8 cellular contexts compared by ENCODE assay signal in genomic region chr2:177164584-177165052, GRCh38. TPM values are rescaled to one million over a fixed set of nuclear protein-coding genes. Genes with fewer than 3 reads are reported as not detected.
A peak's percentile ranks its signal among the peaks of the same experiment; 100 is the strongest.
DNase-seq lines count a peak whose midpoint lies in the region; ATAC-seq, FAIRE-seq and TF ChIP-seq lines count a peak whose summit lies in the region.

No MANE protein-coding gene starts in this region.

- TF ChIP-seq EP300 in neural cell (conservative IDR thresholded peaks at IDR 0.05; ENCODE audit: poor library complexity, severe bottlenecking) = peak; percentile 52

- peaks cover 25% of the 10 kb centered on the region for H3K4me1 Mint-ChIP-seq in activated T-helper 1 cell treated with anti-CD3 and anti-CD28 coated beads, Interleukin-12 subunit alpha, Interleukin-12 subunit beta, Interleukin-2, Interleukin-4 antibody, amounts not matched to agents 30 ng/mL and 10 ng/mL and 1 ng/mL, durations not matched to agents 14 hours and 24 hours and 36 hours (ENCODE audit: low read depth)

- H3K9ac ChIP-seq in neural cell (ENCODE audit: low read length) = peak overlapping the region; percentile 28

- H3K9me3 Mint-ChIP-seq in activated T-helper 1 cell treated with anti-CD3 and anti-CD28 coated beads, Interleukin-12 subunit alpha, Interleukin-12 subunit beta, Interleukin-2, Interleukin-4 antibody, amounts not matched to agents 30 ng/mL and 10 ng/mL and 1 ng/mL, durations not matched to agents 14 hours and 24 hours and 36 hours = no peaks in the 10 kb centered on the region

- H3K27me3 ChIP-seq in Peyer's patch (no peaks in the 10 kb centered on the region), neural cell (ENCODE audit: insufficient read depth, low read depth, low read length) (peaks cover 12% of the 10 kb centered on the region)

- peak; percentile 99 for TF ChIP-seq RAD21 in neural cell (conservative IDR thresholded peaks at IDR 0.05)

- H3K4me3 Mint-ChIP-seq in activated T-helper 1 cell treated with anti-CD3 and anti-CD28 coated beads, Interleukin-12 subunit alpha, Interleukin-12 subunit beta, Interleukin-2, Interleukin-4 antibody, amounts not matched to agents 30 ng/mL and 10 ng/mL and 1 ng/mL, durations not matched to agents 14 hours and 24 hours and 36 hours = no peak overlapping the region

- H3K27ac Mint-ChIP-seq in activated T-helper 1 cell treated with anti-CD3 and anti-CD28 coated beads, Interleukin-12 subunit alpha, Interleukin-12 subunit beta, Interleukin-2, Interleukin-4 antibody, amounts not matched to agents 30 ng/mL and 10 ng/mL and 1 ng/mL, durations not matched to agents 14 hours and 24 hours and 36 hours = no peak overlapping the region

- peak; percentile 60 for ATAC-seq in GM21529 (IDR thresholded peaks at IDR 0.05; ENCODE audit: unreplicated experiment)
- peak; percentile 43 for ATAC-seq in stimulated activated naive CD8-positive, alpha-beta T cell treated with anti-CD3 and anti-CD28 coated beads, Interleukin-15, Interleukin-2, amounts not matched to agents 100 U/mL and 50 U/mL, for 24 hours

- no peaks in the 10 kb centered on the region for H3K36me3 Mint-ChIP-seq in activated T-helper 1 cell treated with anti-CD3 and anti-CD28 coated beads, Interleukin-12 subunit alpha, Interleukin-12 subunit beta, Interleukin-2, Interleukin-4 antibody, amounts not matched to agents 30 ng/mL and 10 ng/mL and 1 ng/mL, durations not matched to agents 14 hours and 24 hours and 36 hours (ENCODE audit: low read depth)

- no peaks in the 10 kb centered on the region for H4K20me1 ChIP-seq in neural cell (ENCODE audit: insufficient read depth)

- DNase-seq in D721Med (ENCODE audit: insufficient read length, low spot score) = peak; percentile 32
- peak; percentile 81 to 92 (median 84) for DNase-seq in Peyer's patch
- peak; percentile 63 for DNase-seq in activated T-helper 1 cell treated with anti-CD3 and anti-CD28 coated beads, Interleukin-12 subunit alpha, Interleukin-12 subunit beta, Interleukin-2, Interleukin-4 antibody, amounts not matched to agents 30 ng/mL and 10 ng/mL and 1 ng/mL, durations not matched to agents 14 hours and 24 hours and 36 hours (ENCODE audit: low spot score)
- peak; percentile 86 for DNase-seq in fibroblast of the aortic adventitia (ENCODE audit: low read depth)
- peak; percentile 88 for DNase-seq in stimulated activated naive CD8-positive, alpha-beta T cell treated with anti-CD3 and anti-CD28 coated beads, Interleukin-15, Interleukin-2, amounts not matched to agents 100 U/mL and 50 U/mL, for 24 hours

- TF ChIP-seq CTCF in D721Med (IDR thresholded peaks at IDR 0.05; ENCODE audit: insufficient read depth, missing control alignments) (peak; percentile 100), LNCAP (IDR thresholded peaks at IDR 0.05) (peak; percentile 99), Peyer's patch (IDR thresholded peaks at IDR 0.05) (peak; percentile 96 to 100 (median 99)), fibroblast of the aortic adventitia (IDR thresholded peaks at IDR 0.05; ENCODE audit: insufficient read depth, low read length) (peak; percentile 100), neural cell (IDR thresholded peaks at IDR 0.05; ENCODE audit: poor library complexity, severe bottlenecking) (peak; percentile 99)

- TF ChIP-seq POLR2A in Peyer's patch (IDR thresholded peaks at IDR 0.05) = no peak

- peak overlapping the region; percentile 50 for H3K4me2 ChIP-seq in neural cell (ENCODE audit: low read length)

- intact Hi-C loops in activated T-helper 1 cell treated with anti-CD3 and anti-CD28 coated beads, Interleukin-12 subunit alpha, Interleukin-12 subunit beta, Interleukin-2, Interleukin-4 antibody, amounts not matched to agents 30 ng/mL and 10 ng/mL and 1 ng/mL, durations not matched to agents 14 hours and 24 hours and 36 hours (cut with micrococcal nuclease) = loop anchor here (1.0 to 10.0 kb wide), 10 partner anchors 15 to 599 kb away; partner anchors contain the start of gene AGPS

- H3K27ac ChIP-seq in Peyer's patch (peak overlapping the region; percentile 68 to 85 (median 74)), neural cell (ENCODE audit: low read length) (no peak overlapping the region)

- H2AFZ ChIP-seq in neural cell (ENCODE audit: low read depth, low read length) = peak overlapping the region; percentile 24

- peak; percentile 66 for FAIRE-seq in D721Med (lab: Jason Lieb, UNC)

- no peaks in the 10 kb centered on the region for H3K79me2 ChIP-seq in neural cell (replicated peaks; ENCODE audit: insufficient read depth, low read length)

- H3K4me1 ChIP-seq in Peyer's patch = peaks cover 0 to 12% (median 0%) of the 10 kb centered on the region in 4 donors

- H3K9me3 ChIP-seq in Peyer's patch (no peaks in the 10 kb centered on the region), neural cell (ENCODE audit: low read length) (no peaks in the 10 kb centered on the region)

- no peaks in the 10 kb centered on the region for H3K9me2 ChIP-seq in neural cell (ENCODE audit: insufficient read depth, low read length)

- H3F3A ChIP-seq in neural cell (ENCODE audit: insufficient read depth, low read length, poor library complexity, severe bottlenecking) = no peaks in the 10 kb centered on the region

- peaks cover 3% of the 10 kb centered on the region for H3K27me3 Mint-ChIP-seq in activated T-helper 1 cell treated with anti-CD3 and anti-CD28 coated beads, Interleukin-12 subunit alpha, Interleukin-12 subunit beta, Interleukin-2, Interleukin-4 antibody, amounts not matched to agents 30 ng/mL and 10 ng/mL and 1 ng/mL, durations not matched to agents 14 hours and 24 hours and 36 hours (ENCODE audit: insufficient read depth)

- H3K4me3 ChIP-seq in Peyer's patch (peak overlapping the region; percentile 10 to 48 (median 31)), fibroblast of the aortic adventitia (ENCODE audit: low read depth, low read length) (peak overlapping the region; percentile 45), neural cell (ENCODE audit: low read length) (peak overlapping the region; percentile 50)

- H3K36me3 ChIP-seq in Peyer's patch (no peaks in the 10 kb centered on the region), neural cell (ENCODE audit: insufficient read depth, low read length) (no peaks in the 10 kb centered on the region)

TF ChIP-seq in neural cell, 6 proteins besides CTCF, POLR2A, EP300 and RAD21:
- TF ChIP-seq SMC3 (conservative IDR thresholded peaks at IDR 0.05; ENCODE audit: poor library complexity) (peak; percentile 95), MXI1 (conservative IDR thresholded peaks at IDR 0.05; ENCODE audit: poor library complexity, severe bottlenecking) (peak; percentile 27), REST (IDR thresholded peaks at IDR 0.05; ENCODE audit: borderline replicate concordance) (no peak)

RNA-seq across cellular contexts. Expression of gene HNRNPA3, which starts 48.0 kb away (rescaled TPM):
- total RNA-seq in Peyer's patch = 100 to 1,000 TPM in 1 of 4 donors, 10 to 100 TPM in 3; 40.8 to 112 (median 60.5) TPM
- total RNA-seq in activated T-helper 1 cell treated with anti-CD3 and anti-CD28 coated beads, Interleukin-12 subunit alpha, Interleukin-12 subunit beta, Interleukin-2, Interleukin-4 antibody, amounts not matched to agents 30 ng/mL and 10 ng/mL and 1 ng/mL, durations not matched to agents 14 hours and 24 hours and 36 hours = 326 and 333 TPM in 2 replicates
- total RNA-seq in fibroblast of the aortic adventitia (ENCODE audit: low replicate concordance) = 43.7 and 62.2 TPM in 2 replicates
- 114 and 134 TPM in 2 replicates for polyA plus RNA-seq in neural cell
- polyA minus RNA-seq in neural cell = 118 and 164 TPM in 2 replicates

Comparison
In these comparisons a context has a peak if more than half of its experiments do, and no peak if none do; other contexts are left out.
1. DNase-seq: peak in every context shown above with its lines; median percentile 88 in stimulated activated naive CD8-positive, alpha-beta T cell treated with anti-CD3 and anti-CD28 coated beads, Interleukin-15, Interleukin-2, amounts not matched to agents 100 U/mL and 50 U/mL, for 24 hours; 86 in fibroblast of the aortic adventitia; 84 in Peyer's patch; 63 in activated T-helper 1 cell treated with anti-CD3 and anti-CD28 coated beads, Interleukin-12 subunit alpha, Interleukin-12 subunit beta, Interleukin-2, Interleukin-4 antibody, amounts not matched to agents 30 ng/mL and 10 ng/mL and 1 ng/mL, durations not matched to agents 14 hours and 24 hours and 36 hours; 32 in D721Med.